ENCODE assay signal across 10 cellular contexts in genomic region chr21:41361053-41361785, GRCh38. TPM values are rescaled to one million over a fixed set of nuclear protein-coding genes. Genes with fewer than 3 reads are reported as not detected.
DNase-seq lines count a peak whose midpoint lies in the region; ATAC-seq and TF ChIP-seq lines count a peak whose summit lies in the region.
"Had no signal": no experiment of that assay in that cellular context is flagged by ENCODE, and none has a peak within 500 bp of the region (broad histone marks: within the 10 kb centered on the region; RNA-seq: fewer than 3 reads in every experiment).

No MANE protein-coding gene starts in this region.

- H3K9ac ChIP-seq in BLaER1: peak overlapping the region; percentile 81; the same call in 1 of the 2 replicates

- no peaks in the 10 kb centered on the region for H3K27me3 ChIP-seq in BLaER1

- H3K27ac Mint-ChIP-seq in natural killer cell: peak overlapping the region; percentile 93 to 95

- H3K4me3 ChIP-seq in BLaER1: peak overlapping the region; percentile 62

- H3K4me2 ChIP-seq in BLaER1: peak overlapping the region; percentile 85

- H3K27me3 Mint-ChIP-seq in natural killer cell (ENCODE audit: low read depth in 2 of 2): no peaks in the 10 kb centered on the region

- DNase-seq in caudate nucleus (lab: John Stamatoyannopoulos, UW): no peak
- DNase-seq in natural killer cell: no peak
- DNase-seq: NCI-H1048 had no signal

- ATAC-seq in GM19467 (IDR thresholded peaks at IDR 0.05; ENCODE audit: unreplicated experiment): peak; percentile 16
- no peak for ATAC-seq in natural killer cell
- ATAC-seq in GM21447 (IDR thresholded peaks at IDR 0.05; ENCODE audit: unreplicated experiment): no peak
- no peak for ATAC-seq in HG03571 (IDR thresholded peaks at IDR 0.05; ENCODE audit: unreplicated experiment)
- no peak for ATAC-seq in esophagus mucosa
- ATAC-seq in GM18858 (IDR thresholded peaks at IDR 0.05; ENCODE audit: unreplicated experiment): no peak

- no peak for TF ChIP-seq CTCF in natural killer cell (IDR thresholded peaks at IDR 0.05)

- H3K4me3 Mint-ChIP-seq in natural killer cell: peak overlapping the region; percentile 93

- no peaks in the 10 kb centered on the region for H3K36me3 Mint-ChIP-seq in natural killer cell

- peaks cover 22 to 34% of the 10 kb centered on the region in 2 donors for H3K4me1 Mint-ChIP-seq in natural killer cell

- no peaks in the 10 kb centered on the region for H3K9me3 Mint-ChIP-seq in natural killer cell

- H3K9me3 ChIP-seq in BLaER1: no peaks in the 10 kb centered on the region

- peaks cover 61% of the 10 kb centered on the region for H3K4me1 ChIP-seq in BLaER1

- H4K20me1 ChIP-seq in BLaER1: no peaks in the 10 kb centered on the region

- H3K27ac ChIP-seq in BLaER1 (peak overlapping the region; percentile 94), caudate nucleus (ENCODE audit: low read depth, low read length) (peak overlapping the region; percentile 55)

- H3K36me3 ChIP-seq in BLaER1: peaks cover 5% of the 10 kb centered on the region; the same call in 1 of the 2 replicates

- intact Hi-C loops in natural killer cell (cut with micrococcal nuclease): no loop called here

RNA-seq across cellular contexts. Expression of gene MX2, which starts 0.6 kb away (rescaled TPM):
- 10 to 100 TPM; 37.9 to 73.9 (median 42.6) TPM for total RNA-seq in natural killer cell
- total RNA-seq in esophagus mucosa: 4.2 TPM

RNA-seq across cellular contexts. Expression of gene FAM3B, which starts 44.6 kb away (rescaled TPM):
- under 1 TPM in 1 of 3 donors, not detected in 2; 0.48 TPM for total RNA-seq in natural killer cell
- 23.3 TPM for total RNA-seq in esophagus mucosa
- total RNA-seq: T-helper 2 cell treated with Interferon-gamma antibody and Interleukin-4, amounts not matched to agents 100 ng/mL and 5 ng/mL, for 36 hours had no signal

Comparison
In these comparisons a context has a peak if more than half of its experiments do, and no peak if none do; other contexts are left out.
1. RNA of gene FAM3B, which starts 44.6 kb away (total RNA-seq): 23.3 TPM in esophagus mucosa (single experiment); 0.48 TPM in natural killer cell; every median in the first group is over 10 times any median in the second.